Comparison of ENCODE assay signal across 8 cellular contexts in genomic region chr12:109910969-109911348, GRCh38. TPM values are rescaled to one million over a fixed set of nuclear protein-coding genes. Genes with fewer than 3 reads are reported as not detected.
DNase-seq lines count a peak whose midpoint lies in the region; ATAC-seq and TF ChIP-seq lines count a peak whose summit lies in the region.

No MANE protein-coding gene starts in this region.

- H3K27me3 ChIP-seq in PC-3 (ENCODE audit: low read length) (no peaks in the 10 kb centered on the region), fibroblast of lung (ENCODE audit: control insufficient read depth, insufficient read depth, low read length) (no peaks in the 10 kb centered on the region)

- H3K4me3 ChIP-seq in PC-3 (ENCODE audit: low read length): no peak overlapping the region
- no peak overlapping the region for H3K4me3 ChIP-seq in fibroblast of lung (replicated peaks in 1 of 4; ENCODE audit: control extremely low read depth in 1 of 4, insufficient read depth in 1 of 4, low read depth in 3 of 4, low read length in 4 of 4)

- H3K4me1 ChIP-seq in PC-3 (ENCODE audit: insufficient read depth, low read length) (no peaks in the 10 kb centered on the region), fibroblast of lung (ENCODE audit: control insufficient read depth, extremely low read depth, insufficient read depth, low read length) (no peaks in the 10 kb centered on the region)

- no peak overlapping the region for H3K9ac ChIP-seq in PC-3 (ENCODE audit: low read length)
- no peak overlapping the region for H3K9ac ChIP-seq in fibroblast of lung (ENCODE audit: insufficient read depth, low read length)

- intact Hi-C loops in PC-3 (cut with micrococcal nuclease): no loop called here

- POLR2A ChIA-PET in PC-3 (lab: Charles Lee; ENCODE audit: unreplicated experiment): no interaction called here

- H3K4me2 ChIP-seq in PC-3 (ENCODE audit: low read length) (no peak overlapping the region), fibroblast of lung (ENCODE audit: extremely low read depth, insufficient read depth, low read length) (no peak overlapping the region)

- no peaks in the 10 kb centered on the region for H3K9me2 ChIP-seq in PC-3 (replicated peaks; ENCODE audit: low read length)

- H3K27ac ChIP-seq in PC-3 (ENCODE audit: low read length): no peak overlapping the region
- H3K27ac ChIP-seq in fibroblast of lung (ENCODE audit: insufficient read depth, low read length): no peak overlapping the region

- DNase-seq in stimulated activated CD4-positive, alpha-beta T cell treated with anti-CD3 and anti-CD28 coated beads, Interleukin-1b, Interleukin-23, amount 100 ng/mL, for 48 hours: peak; percentile 46
- DNase-seq in stimulated activated CD4-positive, alpha-beta T cell treated with anti-CD3 and anti-CD28 coated beads, Interleukin-12 subunit alpha, Interleukin-12 subunit beta, amount 100 ng/mL, for 4 hours: no peak
- peak; percentile 64 for DNase-seq in PC-3
- peak; percentile 18 to 25 for DNase-seq in fibroblast of lung (ENCODE audit: low read depth in 2 of 2)
- no peak for DNase-seq in NCI-H187 (lab: John Stamatoyannopoulos, UW)
- no peak for DNase-seq in COR-L47 (lab: John Stamatoyannopoulos, UW)

- TF ChIP-seq CTCF in PC-3 (conservative IDR thresholded peaks at IDR 0.05; ENCODE audit: low read depth, low read length) (peak; percentile 84), fibroblast of lung (conservative IDR thresholded peaks at IDR 0.05 in 1 of 2, IDR thresholded peaks at IDR 0.05 in 1 of 2; ENCODE audit: low read depth in 1 of 2, low read length in 2 of 2) (peak in 1 of 2 donors; percentile 39)

- no TSS peak for BruUV-seq in PC-3 (replicated peaks; lab: Mats Ljungman, UMichigan)

- H3K9me3 ChIP-seq in PC-3 (ENCODE audit: low read length) (no peaks in the 10 kb centered on the region), fibroblast of lung (ENCODE audit: control insufficient read depth, insufficient read depth, low read depth, low read length) (no peaks in the 10 kb centered on the region)

- ATAC-seq in PC-3: peak; percentile 82
- no peak for ATAC-seq in HG03521 (IDR thresholded peaks at IDR 0.05; ENCODE audit: unreplicated experiment)
- no peak for ATAC-seq in GM19324 (IDR thresholded peaks at IDR 0.05; ENCODE audit: low FRiP score, unreplicated experiment)

- H2AFZ ChIP-seq in PC-3 (ENCODE audit: low read length) (no peak overlapping the region), fibroblast of lung (ENCODE audit: low read length) (no peak overlapping the region)

- H4K20me1 ChIP-seq in PC-3 (ENCODE audit: low read length) (no peaks in the 10 kb centered on the region), fibroblast of lung (ENCODE audit: control insufficient read depth, extremely low read depth, insufficient read depth, low read length) (no peaks in the 10 kb centered on the region)

- H3K36me3 ChIP-seq in PC-3 (ENCODE audit: low read depth, low read length) (peaks cover 79% of the 10 kb centered on the region; the same call in 1 of the 2 replicates), fibroblast of lung (ENCODE audit: control insufficient read depth, insufficient read depth, low read length) (peaks cover 37% of the 10 kb centered on the region)

- CTCF ChIA-PET in PC-3 (lab: Charles Lee): interaction anchor here (0.6 kb wide), 2 partner anchors 26 to 58 kb away, joined by 3 to 4 read pairs; no protein-coding TSS in a partner anchor

- H3K79me2 ChIP-seq in PC-3 (ENCODE audit: low read length) (no peaks in the 10 kb centered on the region), fibroblast of lung (ENCODE audit: control insufficient read depth, insufficient read depth, low read length) (no peaks in the 10 kb centered on the region)

- H3F3A ChIP-seq in PC-3 (ENCODE audit: low read length, unreplicated experiment): no peaks in the 10 kb centered on the region

RNA-seq across cellular contexts. Expression of gene TCHP, which starts 10.9 kb away (rescaled TPM):
- total RNA-seq in PC-3 (2014; rRNA removed) (21.6 and 42.8 TPM in 2 replicates), fibroblast of lung (9.2 and 9.4 TPM in 2 replicates)
- 10.3 and 14.0 TPM in 2 replicates for polyA plus RNA-seq in fibroblast of lung
- polyA plus RNA-seq in fibroblast of lung (2012): 14.8 and 17.6 TPM in 2 replicates
- 2.2 and 6.0 TPM in 2 replicates for polyA minus RNA-seq in fibroblast of lung (ENCODE audit: low replicate concordance)

RNA-seq across cellular contexts. Expression of gene GLTP, which starts 30.6 kb away (rescaled TPM):
- total RNA-seq in PC-3 (2014; rRNA removed) (78.2 and 82.6 TPM in 2 replicates), fibroblast of lung (37.8 and 51.2 TPM in 2 replicates)
- 67.9 and 76.5 TPM in 2 replicates for polyA plus RNA-seq in fibroblast of lung
- 54.5 and 62.9 TPM in 2 replicates for polyA plus RNA-seq in fibroblast of lung (2012)
- polyA minus RNA-seq in fibroblast of lung (ENCODE audit: low replicate concordance): 54.7 and 58.5 TPM in 2 replicates

Comparison
In these comparisons a context has a peak if more than half of its experiments do, and no peak if none do; other contexts are left out.
1. DNase-seq: peak in stimulated activated CD4-positive, alpha-beta T cell treated with anti-CD3 and anti-CD28 coated beads, Interleukin-1b, Interleukin-23, amount 100 ng/mL, for 48 hours (single experiment), PC-3 (single experiment) and fibroblast of lung (2 of 2); none in stimulated activated CD4-positive, alpha-beta T cell treated with anti-CD3 and anti-CD28 coated beads, Interleukin-12 subunit alpha, Interleukin-12 subunit beta, amount 100 ng/mL, for 4 hours (single experiment), NCI-H187 (0 of 2) and COR-L47 (single experiment).